In the genomic region with DNA sequence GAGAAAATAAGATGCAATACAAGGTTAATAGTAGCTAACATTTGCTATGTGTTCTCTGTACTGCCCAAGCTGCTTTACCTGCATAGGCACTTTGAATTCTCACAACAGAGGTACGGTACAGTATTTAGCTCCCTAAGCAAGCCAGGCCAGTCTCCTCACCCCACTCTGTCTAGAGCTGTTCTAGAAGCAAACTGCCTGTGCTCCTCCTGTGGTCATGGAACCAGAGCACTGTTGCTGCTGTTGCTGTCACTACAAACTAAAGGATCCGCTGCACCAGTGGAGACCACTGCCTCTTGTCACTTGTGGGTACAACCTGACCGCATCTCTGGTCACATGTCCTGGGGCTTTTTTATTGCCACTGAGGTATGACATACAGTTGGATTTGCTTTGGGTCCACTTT, we compare ENCODE assay signal across 22 cellular contexts.
"Had no signal": no experiment of that assay in that cellular context is flagged by ENCODE, and none has a peak within 500 bp of the region (broad histone marks: within the 10 kb centered on the region; RNA-seq: fewer than 3 reads in every experiment).

No MANE protein-coding gene starts in this region.

- DNase-seq: dermis blood vessel endothelial cell; esophagus squamous epithelium; foreskin fibroblast; immature natural killer cell; left lung; lower lobe of right lung; nucleus accumbens; pancreas; right cardiac atrium; small intestine; stimulated activated CD4-positive, alpha-beta T cell treated with anti-CD3 and anti-CD28 coated beads, Interleukin-12 subunit alpha, Interleukin-12 subunit beta, amount 100 ng/mL, for 4 hours; stimulated activated CD4-positive, alpha-beta T cell treated with anti-CD3 and anti-CD28 coated beads, Interleukin-2, amount 100 ng/mL, for 48 hours; tibial artery; upper lobe of left lung; uterus had no signal

- H3K27ac Mint-ChIP-seq: immature natural killer cell; memory B cell; mesothelial cell of epicardium; natural killer cell treated with Interleukin-12 subunit alpha and Interleukin-12 subunit beta and Interleukin-15 and Interleukin-18, amount 100 ng/mL, for 72 hours; neural progenitor cell; progenitor cell of endocrine pancreas; stimulated activated naive CD8-positive, alpha-beta T cell treated with anti-CD3 and anti-CD28 coated beads, Interleukin-15, Interleukin-2, amounts not matched to agents 100 ng/mL and 50 ng/mL, for 24 hours had no signal

- H3K36me3 Mint-ChIP-seq: neural progenitor cell had no signal

- H3K4me1 ChIP-seq: esophagus squamous epithelium, gastroesophageal sphincter, left lung, lower lobe of right lung, neural progenitor cell, pancreas, tibial artery, upper lobe of left lung, uterus had no signal

- H3K27ac ChIP-seq: esophagus squamous epithelium, gastroesophageal sphincter, left lung, lower lobe of right lung, neural progenitor cell, pancreas, tibial artery, upper lobe of left lung, uterus had no signal

- H3K4me1 Mint-ChIP-seq: immature natural killer cell, memory B cell, mesothelial cell of epicardium, neural progenitor cell had no signal

- H2AFZ ChIP-seq: neural progenitor cell had no signal

- H3K4me3 Mint-ChIP-seq: immature natural killer cell; memory B cell; mesothelial cell of epicardium; natural killer cell treated with Interleukin-12 subunit alpha and Interleukin-12 subunit beta and Interleukin-15 and Interleukin-18, amount 100 ng/mL, for 72 hours; neural progenitor cell; stimulated activated naive CD8-positive, alpha-beta T cell treated with anti-CD3 and anti-CD28 coated beads, Interleukin-15, Interleukin-2, amounts not matched to agents 100 ng/mL and 50 ng/mL, for 24 hours had no signal

- H3K9ac ChIP-seq: neural progenitor cell had no signal

- H3K9me3 Mint-ChIP-seq: immature natural killer cell; memory B cell; natural killer cell treated with Interleukin-12 subunit alpha and Interleukin-12 subunit beta and Interleukin-15 and Interleukin-18, amount 100 ng/mL, for 72 hours; neural progenitor cell; stimulated activated naive CD8-positive, alpha-beta T cell treated with anti-CD3 and anti-CD28 coated beads, Interleukin-15, Interleukin-2, amounts not matched to agents 100 ng/mL and 50 ng/mL, for 24 hours had no signal

- H3K4me2 ChIP-seq: neural progenitor cell had no signal

- H3K4me3 ChIP-seq: esophagus squamous epithelium, gastroesophageal sphincter, left lung, lower lobe of right lung, neural progenitor cell, pancreas, tibial artery, upper lobe of left lung, uterus had no signal

- H3K9me3 ChIP-seq: esophagus squamous epithelium, gastroesophageal sphincter, left lung, lower lobe of right lung, pancreas, tibial artery, upper lobe of left lung, uterus had no signal

- ATAC-seq: gastroesophageal sphincter, left lung, lower lobe of right lung, pancreas, right cardiac atrium had no signal

- H3K27me3 ChIP-seq: esophagus squamous epithelium, gastroesophageal sphincter, left lung, neural progenitor cell, pancreas, tibial artery, upper lobe of left lung, uterus had no signal

- H3K36me3 ChIP-seq: neural progenitor cell, pancreas, uterus had no signal
